ENCODE assay signal across 8 cellular contexts in genomic region chr4:139082750-139083532, GRCh38.
A peak's percentile ranks its signal among the peaks of the same experiment; 100 is the strongest.
DNase-seq lines count a peak whose midpoint lies in the region; ATAC-seq and TF ChIP-seq lines count a peak whose summit lies in the region.

No MANE protein-coding gene starts in this region.

- H3K27me3 ChIP-seq in layer of hippocampus (ENCODE audit: control insufficient read depth, insufficient read depth, low read length), result no peaks in the 10 kb centered on the region

- DNase-seq in C1 segment of cervical spinal cord (lab: John Stamatoyannopoulos, UW) (peak; percentile 50 to 98 (median 91)), NCI-H526 treated with DMSO at 0.1 percent for 48 hours (lab: John Stamatoyannopoulos, UW) (peak; percentile 96), coronary artery (ENCODE audit: low spot score) (peak; percentile 98)
- DNase-seq in activated CD4-positive, alpha-beta T cell treated with anti-CD3 and anti-CD28 coated beads, Interleukin-2, amount 10 ng/mL, durations not matched to agents 7 days and 5 days, result peak; percentile 96
- DNase-seq in stimulated activated CD4-positive, alpha-beta T cell treated with anti-CD3 and anti-CD28 coated beads, Interleukin-1b, Interleukin-23, amount 100 ng/mL, for 24 hours (ENCODE audit: low read depth in 4 of 4, low spot score in 1 of 4), result peak; percentile 62 to 88 (median 72)

- H3K4me1 Mint-ChIP-seq in activated CD4-positive, alpha-beta T cell treated with anti-CD3 and anti-CD28 coated beads, Interleukin-2, amount 10 ng/mL, durations not matched to agents 7 days and 5 days, result peaks cover 36% of the 10 kb centered on the region

- no peaks in the 10 kb centered on the region for H3K27me3 Mint-ChIP-seq in activated CD4-positive, alpha-beta T cell treated with anti-CD3 and anti-CD28 coated beads, Interleukin-2, amount 10 ng/mL, durations not matched to agents 7 days and 5 days

- POLR2A ChIA-PET in activated CD4-positive, alpha-beta T cell treated with anti-CD3 and anti-CD28 coated beads, Interleukin-2, amount 10 ng/mL, durations not matched to agents 7 days and 5 days (lab: Charles Lee), result interaction anchor here (1.0 kb wide), 1 partner anchor 218 kb away, joined by 3 read pairs; the partner anchor contains the start of gene NAA15

- peak overlapping the region; percentile 90 for H3K4me3 ChIP-seq in coronary artery

- H3K27ac ChIP-seq in coronary artery (peak overlapping the region; percentile 88 to 97), layer of hippocampus (ENCODE audit: low read depth, low read length) (peak overlapping the region; percentile 96)

- peak overlapping the region; percentile 99 for H3K27ac Mint-ChIP-seq in activated CD4-positive, alpha-beta T cell treated with anti-CD3 and anti-CD28 coated beads, Interleukin-2, amount 10 ng/mL, durations not matched to agents 7 days and 5 days

- no peaks in the 10 kb centered on the region for H3K9me3 Mint-ChIP-seq in activated CD4-positive, alpha-beta T cell treated with anti-CD3 and anti-CD28 coated beads, Interleukin-2, amount 10 ng/mL, durations not matched to agents 7 days and 5 days

- CTCF ChIA-PET in activated CD4-positive, alpha-beta T cell treated with anti-CD3 and anti-CD28 coated beads, Interleukin-2, amount 10 ng/mL, durations not matched to agents 7 days and 5 days (lab: Charles Lee), result interaction anchor here (1.0 to 1.1 kb wide), 3 partner anchors 9 to 213 kb away, joined by 3 to 4 read pairs (median 3); no protein-coding TSS in a partner anchor

- peaks cover 21% of the 10 kb centered on the region for H3K36me3 Mint-ChIP-seq in activated CD4-positive, alpha-beta T cell treated with anti-CD3 and anti-CD28 coated beads, Interleukin-2, amount 10 ng/mL, durations not matched to agents 7 days and 5 days (ENCODE audit: low read depth)

- peak overlapping the region; percentile 81 for H3K4me3 Mint-ChIP-seq in activated CD4-positive, alpha-beta T cell treated with anti-CD3 and anti-CD28 coated beads, Interleukin-2, amount 10 ng/mL, durations not matched to agents 7 days and 5 days

- ATAC-seq in GM19351 (IDR thresholded peaks at IDR 0.05; ENCODE audit: unreplicated experiment), result peak; percentile 81
- peak; percentile 77 for ATAC-seq in HG03520 (IDR thresholded peaks at IDR 0.05; ENCODE audit: unreplicated experiment)

- no peak for TF ChIP-seq CTCF in coronary artery (IDR thresholded peaks at IDR 0.05)

Comparison
In these comparisons a context has a peak if more than half of its experiments do, and no peak if none do; other contexts are left out.
1. Peak in every context shown above with its lines: DNase-seq, ATAC-seq, H3K4me3 ChIP-seq and H3K27ac ChIP-seq.